In genomic region chr15:40103124-40103858, GRCh38 we compare ENCODE assay signal across 8 cellular contexts. TPM values are rescaled to one million over a fixed set of nuclear protein-coding genes. Genes with fewer than 3 reads are reported as not detected.
A peak's percentile ranks its signal among the peaks of the same experiment; 100 is the strongest.
DNase-seq lines count a peak whose midpoint lies in the region; ATAC-seq and TF ChIP-seq lines count a peak whose summit lies in the region.

No MANE protein-coding gene starts in this region.

- no peaks in the 10 kb centered on the region for H3K27me3 ChIP-seq in OCI-LY3 (ENCODE audit: low read depth, low read length)
- no peaks in the 10 kb centered on the region for H3K27me3 ChIP-seq in mesendoderm (ENCODE audit: insufficient read depth, low read length, poor library complexity)
- H3K27me3 ChIP-seq in vagina = no peaks in the 10 kb centered on the region

- H3K4me3 Mint-ChIP-seq in effector memory CD8-positive, alpha-beta T cell = no peak overlapping the region

- in situ Hi-C loops in GM13976 (cut with MboI; ENCODE audit: low sequenced_read_pairs, unreplicated experiment) = no loop called here

- H3K9ac ChIP-seq in OCI-LY3 (ENCODE audit: low read length) (peak overlapping the region; percentile 98), mesendoderm (ENCODE audit: low read length) (peak overlapping the region; percentile 72)

- H3K27ac Mint-ChIP-seq in effector memory CD8-positive, alpha-beta T cell = no peak overlapping the region

- H3K4me1 ChIP-seq in OCI-LY3 (ENCODE audit: low read length) (peaks cover 94% of the 10 kb centered on the region), mesendoderm (ENCODE audit: control insufficient read depth, low read depth, low read length) (peaks cover 46% of the 10 kb centered on the region), vagina (peaks cover 100% of the 10 kb centered on the region)

- peaks cover 2% of the 10 kb centered on the region for H3K79me1 ChIP-seq in mesendoderm (ENCODE audit: low read length)

- intact Hi-C loops in vagina (cut with DNase I) = no loop called here

- no peak overlapping the region for H2AFZ ChIP-seq in OCI-LY3 (ENCODE audit: low read depth, low read length)

- peak overlapping the region; percentile 86 for H3K4me3 ChIP-seq in OCI-LY3 (ENCODE audit: low read length)
- H3K4me3 ChIP-seq in epithelial cell of esophagus (ENCODE audit: low read length) = no peak overlapping the region
- H3K4me3 ChIP-seq in mesendoderm (ENCODE audit: low read length) = no peak overlapping the region
- H3K4me3 ChIP-seq in vagina = peak overlapping the region in 1 of 2 donors; percentile 13

- H4K8ac ChIP-seq in mesendoderm (ENCODE audit: low read depth, low read length) = no peak overlapping the region

- H3K4me2 ChIP-seq in OCI-LY3 (ENCODE audit: low read length) = peak overlapping the region; percentile 98
- H3K4me2 ChIP-seq in mesendoderm (ENCODE audit: low read length) = peak overlapping the region; percentile 23

- H3K18ac ChIP-seq in mesendoderm (ENCODE audit: low read length) = peak overlapping the region; percentile 53

- peak overlapping the region; percentile 4 for H3K4ac ChIP-seq in mesendoderm (ENCODE audit: low read depth, low read length)

- WGBS in mesendoderm (ENCODE audit: extremely low coverage, insufficient coverage, low lambda C conversion rate) = no CpG with 5 or more reads among the region's 28 CpGs

- DNase-seq in HUDEP-2 (lab: John Stamatoyannopoulos, UW; ENCODE audit: unreplicated experiment in 76 of 76) (peak in 49 of 76 experiments; percentile 5 to 67 (median 40)), epithelial cell of esophagus (ENCODE audit: low read depth) (peak; percentile 90), mesendoderm (peak; percentile 91), vagina (ENCODE audit: extremely low spot score in 2 of 2) (peak; percentile 95 to 96), GM13976 (ENCODE audit: low spot score) (no peak)
- DNase-seq in effector memory CD8-positive, alpha-beta T cell = no peak

- H2AK5ac ChIP-seq in mesendoderm (ENCODE audit: low read length) = peak overlapping the region; percentile 83

- TF ChIP-seq CTCF in OCI-LY3 (IDR thresholded peaks at IDR 0.05; ENCODE audit: low read depth, low read length) = no peak
- no peak for TF ChIP-seq CTCF in epithelial cell of esophagus (IDR thresholded peaks at IDR 0.05; ENCODE audit: insufficient read depth, low read depth, low read length, missing control alignments)
- no peak for TF ChIP-seq CTCF in vagina (IDR thresholded peaks at IDR 0.05)
- no peak for TF ChIP-seq CTCF in GM13976 (IDR thresholded peaks at IDR 0.05; ENCODE audit: borderline replicate concordance, control extremely low read depth, extremely low read depth, insufficient read depth, missing control alignments)

- H3K56ac ChIP-seq in mesendoderm (ENCODE audit: low read length) = peak overlapping the region; percentile 93

- H3K27ac ChIP-seq in OCI-LY3 (ENCODE audit: low read length) (peak overlapping the region; percentile 99), mesendoderm (ENCODE audit: low read depth, low read length) (peak overlapping the region; percentile 7), vagina (peak overlapping the region; percentile 96)

- peak overlapping the region; percentile 94 for H2BK5ac ChIP-seq in mesendoderm (ENCODE audit: low read length)

- no peaks in the 10 kb centered on the region for H3K9me3 Mint-ChIP-seq in effector memory CD8-positive, alpha-beta T cell

- H3K36me3 Mint-ChIP-seq in effector memory CD8-positive, alpha-beta T cell (ENCODE audit: insufficient read depth) = peaks cover 6% of the 10 kb centered on the region

- no peak overlapping the region for H2BK120ac ChIP-seq in mesendoderm (ENCODE audit: low read depth, low read length)

- no peak overlapping the region for H2BK15ac ChIP-seq in mesendoderm (replicated peaks; ENCODE audit: low read depth)

- peaks cover 54 to 58% of the 10 kb centered on the region in 2 donors for H3K4me1 Mint-ChIP-seq in effector memory CD8-positive, alpha-beta T cell (ENCODE audit: low read depth in 2 of 2)

- peak overlapping the region; percentile 32 for H3K23ac ChIP-seq in mesendoderm (ENCODE audit: low read length)

- H3K79me2 ChIP-seq in OCI-LY3 (ENCODE audit: low read length) (peaks cover 76% of the 10 kb centered on the region), mesendoderm (ENCODE audit: control insufficient read depth, insufficient read depth, low read length) (no peaks in the 10 kb centered on the region)

- ATAC-seq in effector memory CD8-positive, alpha-beta T cell (replicated peaks) = no peak
- ATAC-seq in GM18868 (IDR thresholded peaks at IDR 0.05; ENCODE audit: unreplicated experiment) = no peak

- no peaks in the 10 kb centered on the region for H3K27me3 Mint-ChIP-seq in effector memory CD8-positive, alpha-beta T cell

- H3K36me3 ChIP-seq in OCI-LY3 (replicated peaks; ENCODE audit: low read depth, low read length) (peaks cover 52% of the 10 kb centered on the region), mesendoderm (ENCODE audit: control insufficient read depth, insufficient read depth, low read length) (peaks cover 2% of the 10 kb centered on the region), vagina (no peaks in the 10 kb centered on the region)

- H3K9me3 ChIP-seq in OCI-LY3 (ENCODE audit: insufficient read depth, low read length) (no peaks in the 10 kb centered on the region), vagina (no peaks in the 10 kb centered on the region)

- H4K5ac ChIP-seq in mesendoderm (ENCODE audit: low read length) = no peak overlapping the region

- no peak for TF ChIP-seq POLR2A in vagina (IDR thresholded peaks at IDR 0.05)

- no peaks in the 10 kb centered on the region for H4K20me1 ChIP-seq in OCI-LY3 (ENCODE audit: insufficient read depth, low read length)

RNA-seq across cellular contexts. Expression of gene BMF, which starts 5.4 kb away (rescaled TPM):
- 5.7 TPM for polyA plus RNA-seq in mesendoderm (2013, experiment 1 of 2)
- 5.5 TPM for polyA plus RNA-seq in mesendoderm (2013, experiment 2 of 2)
- 2.9 TPM for total RNA-seq in vagina

RNA-seq across cellular contexts. Expression of gene BUB1B, which starts 57.6 kb away (rescaled TPM):
- 65.1 TPM for polyA plus RNA-seq in mesendoderm (2013, experiment 1 of 2)
- polyA plus RNA-seq in mesendoderm (2013, experiment 2 of 2) = 67.5 TPM
- 5.6 TPM for total RNA-seq in vagina

Comparison
In these comparisons a context has a peak if more than half of its experiments do, and no peak if none do; other contexts are left out.
1. DNase-seq: peak in HUDEP-2 (49 of 76), epithelial cell of esophagus (single experiment), mesendoderm (single experiment) and vagina (2 of 2); none in effector memory CD8-positive, alpha-beta T cell (0 of 3) and GM13976 (single experiment).
2. H3K27ac ChIP-seq: peak in every context shown above with its lines; median percentile 99 in OCI-LY3; 96 in vagina; 7 in mesendoderm.